8 cellular contexts compared by ENCODE assay signal in genomic region chr2:171319164-171319810, GRCh38.
A peak's percentile ranks its signal among the peaks of the same experiment; 100 is the strongest.
DNase-seq lines count a peak whose midpoint lies in the region; ATAC-seq and TF ChIP-seq lines count a peak whose summit lies in the region.

No MANE protein-coding gene starts in this region.

- no peak for TF ChIP-seq CTCF in upper lobe of left lung (IDR thresholded peaks at IDR 0.05)

- no peak overlapping the region for H3K4me3 ChIP-seq in upper lobe of left lung

- no peaks in the 10 kb centered on the region for H3K9me3 ChIP-seq in upper lobe of left lung

- peak overlapping the region; percentile 100 for H3K27ac Mint-ChIP-seq in activated T-cell treated with anti-CD3 and anti-CD28 coated beads, Interleukin-2, amount 50 U/mL, for 72 hours

- peaks cover 4 to 23% of the 10 kb centered on the region in 2 donors for H3K36me3 Mint-ChIP-seq in activated T-cell treated with anti-CD3 and anti-CD28 coated beads, Interleukin-2, amount 50 U/mL, for 72 hours (ENCODE audit: insufficient read depth in 2 of 2)

- intact Hi-C loops in left ventricle myocardium superior (cut with micrococcal nuclease), result no loop called here

- no peak for TF ChIP-seq EP300 in upper lobe of left lung (IDR thresholded peaks at IDR 0.05)

- H3K27me3 ChIP-seq in upper lobe of left lung, result no peaks in the 10 kb centered on the region

- no peak overlapping the region for H3K27ac ChIP-seq in upper lobe of left lung

- TF ChIP-seq POLR2A in upper lobe of left lung (IDR thresholded peaks at IDR 0.05), result no peak

- H3K4me3 Mint-ChIP-seq in activated T-cell treated with anti-CD3 and anti-CD28 coated beads, Interleukin-2, amount 50 U/mL, for 72 hours, result peak overlapping the region; percentile 68 to 88

- peaks cover 0 to 2% (median 0%) of the 10 kb centered on the region in 4 donors for H3K36me3 ChIP-seq in upper lobe of left lung

- H3K9me3 Mint-ChIP-seq in activated T-cell treated with anti-CD3 and anti-CD28 coated beads, Interleukin-2, amount 50 U/mL, for 72 hours, result no peaks in the 10 kb centered on the region

- peak; percentile 8 for DNase-seq in A172 (ENCODE audit: low spot score)
- DNase-seq in activated T-cell treated with anti-CD3 and anti-CD28 coated beads, Interleukin-2, amount 50 U/mL, for 72 hours, result peak; percentile 69 to 77
- DNase-seq in inferior parietal cortex (ENCODE audit: extremely low spot score), result peak; percentile 53
- no peak for DNase-seq in upper lobe of left lung
- DNase-seq in left ventricle myocardium superior, result no peak
- DNase-seq in mesenteric fat pad (ENCODE audit: low spot score), result no peak

- H3K4me1 ChIP-seq in upper lobe of left lung, result no peaks in the 10 kb centered on the region

- ATAC-seq in GM19328 (IDR thresholded peaks at IDR 0.05; ENCODE audit: unreplicated experiment) (peak; percentile 41), HG03432 (IDR thresholded peaks at IDR 0.05; ENCODE audit: unreplicated experiment) (peak; percentile 64), upper lobe of left lung (ENCODE audit: low FRiP score in 2 of 2) (no peak), left ventricle myocardium superior (no peak)
- ATAC-seq in activated T-cell treated with anti-CD3 and anti-CD28 coated beads, Interleukin-2, amount 50 U/mL, for 72 hours (replicated peaks in 1 of 2), result peak; percentile 82 to 83

- WGBS in upper lobe of left lung, 2 donors, result 74 to 78% methylated on average over 12 of the region's 12 CpGs

- peaks cover 64% of the 10 kb centered on the region for H3K4me1 Mint-ChIP-seq in activated T-cell treated with anti-CD3 and anti-CD28 coated beads, Interleukin-2, amount 50 U/mL, for 72 hours (ENCODE audit: low read depth)

- no peaks in the 10 kb centered on the region for H3K27me3 Mint-ChIP-seq in activated T-cell treated with anti-CD3 and anti-CD28 coated beads, Interleukin-2, amount 50 U/mL, for 72 hours (ENCODE audit: low read depth)

Comparison
In these comparisons a context has a peak if more than half of its experiments do, and no peak if none do; other contexts are left out.
1. DNase-seq: peak in A172 (single experiment), activated T-cell treated with anti-CD3 and anti-CD28 coated beads, Interleukin-2, amount 50 U/mL, for 72 hours (2 of 2) and inferior parietal cortex (single experiment); none in upper lobe of left lung (0 of 2), left ventricle myocardium superior (single experiment) and mesenteric fat pad (single experiment).
2. ATAC-seq: peak in GM19328 (single experiment), HG03432 (single experiment) and activated T-cell treated with anti-CD3 and anti-CD28 coated beads, Interleukin-2, amount 50 U/mL, for 72 hours (2 of 2); none in upper lobe of left lung (0 of 2) and left ventricle myocardium superior (single experiment).